In the genomic region with DNA sequence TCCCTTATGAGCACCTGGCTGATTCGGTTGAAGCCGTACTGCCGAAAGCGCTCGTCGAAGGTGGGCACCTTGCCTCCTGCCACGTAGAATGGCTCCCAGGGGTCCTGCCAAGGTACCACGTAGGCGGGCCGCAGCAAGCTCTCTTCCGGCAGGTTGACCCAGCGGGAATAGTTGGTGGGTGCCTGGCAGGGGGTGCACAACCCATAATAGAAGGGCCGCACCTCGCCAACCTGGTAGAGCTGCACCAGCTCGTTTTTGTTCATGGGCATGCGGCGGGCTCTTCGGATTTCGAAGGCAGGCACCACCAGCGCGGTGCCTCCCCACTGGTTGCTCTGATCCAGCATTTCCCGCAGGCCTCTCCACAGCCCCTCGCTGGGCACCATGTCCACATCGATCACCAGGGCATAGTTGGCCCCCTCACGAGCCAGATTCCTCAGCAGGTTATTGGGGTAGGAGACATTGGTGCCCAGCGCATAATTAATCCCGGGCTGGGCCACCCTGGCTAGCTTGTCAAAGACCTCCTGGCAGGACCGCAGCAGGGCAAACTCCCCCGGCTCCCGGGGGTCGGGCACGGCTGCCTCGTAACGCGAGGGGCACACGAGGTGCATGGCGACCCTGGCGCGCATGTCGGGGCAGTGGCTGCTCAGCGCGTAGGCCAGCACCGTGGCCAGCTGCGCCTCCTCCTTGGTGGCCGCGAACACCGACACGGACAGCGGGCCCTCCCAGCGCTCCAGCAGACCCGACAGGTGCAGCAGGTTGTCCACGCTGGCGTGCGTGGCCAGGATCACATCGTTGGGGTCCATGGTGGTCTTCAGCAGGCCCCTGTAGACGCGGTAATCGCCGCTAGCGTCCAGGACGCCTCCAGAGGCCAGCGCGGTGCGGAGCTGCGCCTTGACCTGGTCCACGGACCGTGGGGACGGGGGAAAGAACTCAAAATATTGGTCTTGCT, we compare ENCODE assay signal across 6 cellular contexts.
A peak's percentile ranks its signal among the peaks of the same experiment; 100 is the strongest.
DNase-seq lines count a peak whose midpoint lies in the region; ATAC-seq and TF ChIP-seq lines count a peak whose summit lies in the region.

No MANE protein-coding gene starts in this region.

- H3K9me3 ChIP-seq in SK-N-MC (ENCODE audit: low read depth, low read length) (no peaks in the 10 kb centered on the region), iPS-20b (ENCODE audit: insufficient read depth, low read depth, low read length) (no peaks in the 10 kb centered on the region)

- DNase-seq in SK-N-MC (ENCODE audit: low read depth, low spot score) (no peak), middle frontal gyrus (ENCODE audit: extremely low spot score, low spot score) (no peak), NOMO-1 treated with dmso at 0.1 percent for 144 hours (lab: John Stamatoyannopoulos, UW; ENCODE audit: unreplicated experiment) (no peak)

- H3K4me1 ChIP-seq in iPS-20b (ENCODE audit: insufficient read depth, low read length) = peaks cover 5% of the 10 kb centered on the region; the same call in 1 of the 2 replicates

- H3K9ac ChIP-seq in SK-N-MC (ENCODE audit: insufficient read length) = peak overlapping the region; percentile 90
- H3K9ac ChIP-seq in iPS-20b (ENCODE audit: low read depth, low read length) = peak overlapping the region; percentile 92

- peaks cover 9% of the 10 kb centered on the region; the same call in 1 of the 2 replicates for H3K27me3 ChIP-seq in iPS-20b (ENCODE audit: insufficient read depth, low read length)

- TF ChIP-seq CTCF in C4-2B (conservative IDR thresholded peaks at IDR 0.05) = no peak

- ATAC-seq in HG03565 (IDR thresholded peaks at IDR 0.05; ENCODE audit: unreplicated experiment) = no peak

- H3K27ac ChIP-seq in C4-2B (peak overlapping the region; percentile 81), SK-N-MC (peak overlapping the region; percentile 32; the same call in 1 of the 2 replicates), iPS-20b (ENCODE audit: low read length) (no peak overlapping the region)

- H3K4me3 ChIP-seq in SK-N-MC = peak overlapping the region; percentile 96
- peak overlapping the region; percentile 97 for H3K4me3 ChIP-seq in iPS-20b (ENCODE audit: low read length)

- H3K36me3 ChIP-seq in SK-N-MC (ENCODE audit: insufficient read depth, low read length) = no peaks in the 10 kb centered on the region; the same call in 1 of the 2 replicates
- H3K36me3 ChIP-seq in iPS-20b (ENCODE audit: insufficient read depth, low read depth, low read length) = peaks cover 5% of the 10 kb centered on the region
